ENCODE assay signal across 18 cellular contexts in genomic region chr11:83680351-83680750, GRCh38.
DNase-seq lines count a peak whose midpoint lies in the region; ATAC-seq and TF ChIP-seq lines count a peak whose summit lies in the region.
"Had no signal": no experiment of that assay in that cellular context is flagged by ENCODE, and none has a peak within 500 bp of the region (broad histone marks: within the 10 kb centered on the region; RNA-seq: fewer than 3 reads in every experiment).

No MANE protein-coding gene starts in this region.

- H3K27me3 ChIP-seq in thyroid gland = no peaks in the 10 kb centered on the region
- H3K27me3 ChIP-seq in ascending aorta = no peaks in the 10 kb centered on the region
- H3K27me3 ChIP-seq: BLaER1 treated with 17β-estradiol and CSF1 and Interleukin-3, amounts not matched to agents 10 nM and 100 nM; gastroesophageal sphincter had no signal

- 57 to 70% methylated on average over 2 of the region's 2 CpGs for WGBS in thyroid gland, 2 donors

- H3K9me3 ChIP-seq in SK-N-MC (ENCODE audit: low read depth, low read length) (no peaks in the 10 kb centered on the region), thyroid gland (no peaks in the 10 kb centered on the region), ascending aorta (no peaks in the 10 kb centered on the region)
- H3K9me3 ChIP-seq: BLaER1 treated with 17β-estradiol and CSF1 and Interleukin-3, amounts not matched to agents 10 nM and 100 nM; gastroesophageal sphincter had no signal

- TF ChIP-seq CTCF in thyroid gland (IDR thresholded peaks at IDR 0.05) = no peak
- no peak for TF ChIP-seq CTCF in ascending aorta (IDR thresholded peaks at IDR 0.05)

- H3K9ac ChIP-seq in SK-N-MC (ENCODE audit: insufficient read length) = no peak overlapping the region
- H3K9ac ChIP-seq: BLaER1 treated with 17β-estradiol and CSF1 and Interleukin-3, amounts not matched to agents 10 nM and 100 nM had no signal

- intact Hi-C loops in thyroid gland (cut with DNase I) = no loop called here
- intact Hi-C loops in ascending aorta (cut with DNase I) = no loop called here

- ATAC-seq in HG02588 (IDR thresholded peaks at IDR 0.05; ENCODE audit: unreplicated experiment) = no peak
- ATAC-seq: gastroesophageal sphincter; natural killer cell treated with Interleukin-12 subunit alpha and Interleukin-12 subunit beta and Interleukin-15 and Interleukin-18, amount 100 ng/mL, for 72 hours had no signal

- H3K27ac ChIP-seq in SK-N-MC (peak overlapping the region; percentile 51; the same call in 1 of the 2 replicates), thyroid gland (peak overlapping the region in 2 of 3 donors; percentile 84 to 87), ascending aorta (no peak overlapping the region)
- H3K27ac ChIP-seq: BLaER1 treated with 17β-estradiol and CSF1 and Interleukin-3, amounts not matched to agents 10 nM and 100 nM; gastroesophageal sphincter; skin epidermis; WERI-Rb-1 had no signal

- H3K4me1 ChIP-seq in thyroid gland = peaks cover 5 to 11% of the 10 kb centered on the region in 2 donors
- no peaks in the 10 kb centered on the region for H3K4me1 ChIP-seq in ascending aorta
- H3K4me1 ChIP-seq: BLaER1 treated with 17β-estradiol and CSF1 and Interleukin-3, amounts not matched to agents 10 nM and 100 nM; gastroesophageal sphincter had no signal

- no peak for TF ChIP-seq POLR2A in thyroid gland (IDR thresholded peaks at IDR 0.05)

- peaks cover 16% of the 10 kb centered on the region for H3K36me3 ChIP-seq in SK-N-MC (ENCODE audit: insufficient read depth, low read length)
- H3K36me3 ChIP-seq in thyroid gland = no peaks in the 10 kb centered on the region
- no peaks in the 10 kb centered on the region for H3K36me3 ChIP-seq in ascending aorta
- H3K36me3 ChIP-seq: BLaER1 treated with 17β-estradiol and CSF1 and Interleukin-3, amounts not matched to agents 10 nM and 100 nM; gastroesophageal sphincter; WERI-Rb-1 had no signal

- DNase-seq in NCI-H2107 treated with DMSO at 0.1 percent for 48 hours (lab: John Stamatoyannopoulos, UW; ENCODE audit: unreplicated experiment) = peak; percentile 62
- DNase-seq in NCI-H2107 (lab: John Stamatoyannopoulos, UW) = no peak
- peak; percentile 30 to 43 for DNase-seq in NCI-H446 (lab: John Stamatoyannopoulos, UW)
- DNase-seq in SK-N-MC (ENCODE audit: low read depth, low spot score) = no peak
- no peak for DNase-seq in thyroid gland
- no peak for DNase-seq in ascending aorta (ENCODE audit: low spot score in 2 of 2)
- no peak for DNase-seq in foreskin melanocyte
- DNase-seq: activated CD4-positive, alpha-beta memory T cell treated with anti-CD3 and anti-CD28 coated beads for 36 hours; amniotic stem cell; IMR-90; SIG-M5; stimulated activated CD4-positive, alpha-beta T cell treated with anti-CD3 and anti-CD28 coated beads, Interleukin-2, amount 100 ng/mL, for 48 hours; WERI-Rb-1 had no signal

- H3K4me3 ChIP-seq in SK-N-MC (0 out of 2 replicates have a peak overlapping the region, but pooled peaks have one; percentile 28), thyroid gland (replicated peaks in 1 of 3) (no peak overlapping the region), ascending aorta (no peak overlapping the region)
- H3K4me3 ChIP-seq: BLaER1 treated with 17β-estradiol and CSF1 and Interleukin-3, amounts not matched to agents 10 nM and 100 nM; gastroesophageal sphincter had no signal

Comparison
In these comparisons a context has a peak if more than half of its experiments do, and no peak if none do; other contexts are left out.
1. DNase-seq: peak in NCI-H2107 treated with DMSO at 0.1 percent for 48 hours (single experiment) and NCI-H446 (2 of 2); none in NCI-H2107 (single experiment), SK-N-MC (single experiment), thyroid gland (0 of 2), ascending aorta (0 of 2) and foreskin melanocyte (single experiment).
2. H3K27ac ChIP-seq: peak in SK-N-MC (single experiment) and thyroid gland (2 of 3); none in ascending aorta (0 of 2).